1 cellular context compared by ENCODE assay signal in the genomic region with DNA sequence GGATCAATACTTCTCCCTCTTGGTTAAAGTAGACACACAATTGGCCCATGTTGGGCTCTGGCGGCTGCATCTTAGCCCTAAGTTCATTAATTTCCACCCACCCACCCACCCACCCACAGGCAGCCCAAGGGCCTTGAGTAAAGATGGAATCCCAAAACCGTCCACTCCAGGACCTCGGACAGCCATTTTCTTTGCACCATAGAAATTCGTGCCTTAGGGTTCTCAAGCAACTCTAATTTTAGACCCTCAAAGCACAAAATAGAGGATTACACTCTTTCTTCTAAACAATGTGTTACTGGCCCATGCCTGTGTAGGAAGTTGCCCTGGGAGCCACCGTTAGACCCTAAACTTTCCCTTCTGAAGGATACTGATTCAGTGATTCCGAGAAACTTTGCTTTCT.
TF ChIP-seq lines count a peak whose summit lies in the region.

No MANE protein-coding gene starts in this region.

TF ChIP-seq in GM23338, 12 proteins besides CTCF, POLR2A, EP300 and RAD21:
- TF ChIP-seq ZNF462 (CRISPR knock-in tag; IDR thresholded peaks at IDR 0.05), result no peak
- TF ChIP-seq, protein P1, sequence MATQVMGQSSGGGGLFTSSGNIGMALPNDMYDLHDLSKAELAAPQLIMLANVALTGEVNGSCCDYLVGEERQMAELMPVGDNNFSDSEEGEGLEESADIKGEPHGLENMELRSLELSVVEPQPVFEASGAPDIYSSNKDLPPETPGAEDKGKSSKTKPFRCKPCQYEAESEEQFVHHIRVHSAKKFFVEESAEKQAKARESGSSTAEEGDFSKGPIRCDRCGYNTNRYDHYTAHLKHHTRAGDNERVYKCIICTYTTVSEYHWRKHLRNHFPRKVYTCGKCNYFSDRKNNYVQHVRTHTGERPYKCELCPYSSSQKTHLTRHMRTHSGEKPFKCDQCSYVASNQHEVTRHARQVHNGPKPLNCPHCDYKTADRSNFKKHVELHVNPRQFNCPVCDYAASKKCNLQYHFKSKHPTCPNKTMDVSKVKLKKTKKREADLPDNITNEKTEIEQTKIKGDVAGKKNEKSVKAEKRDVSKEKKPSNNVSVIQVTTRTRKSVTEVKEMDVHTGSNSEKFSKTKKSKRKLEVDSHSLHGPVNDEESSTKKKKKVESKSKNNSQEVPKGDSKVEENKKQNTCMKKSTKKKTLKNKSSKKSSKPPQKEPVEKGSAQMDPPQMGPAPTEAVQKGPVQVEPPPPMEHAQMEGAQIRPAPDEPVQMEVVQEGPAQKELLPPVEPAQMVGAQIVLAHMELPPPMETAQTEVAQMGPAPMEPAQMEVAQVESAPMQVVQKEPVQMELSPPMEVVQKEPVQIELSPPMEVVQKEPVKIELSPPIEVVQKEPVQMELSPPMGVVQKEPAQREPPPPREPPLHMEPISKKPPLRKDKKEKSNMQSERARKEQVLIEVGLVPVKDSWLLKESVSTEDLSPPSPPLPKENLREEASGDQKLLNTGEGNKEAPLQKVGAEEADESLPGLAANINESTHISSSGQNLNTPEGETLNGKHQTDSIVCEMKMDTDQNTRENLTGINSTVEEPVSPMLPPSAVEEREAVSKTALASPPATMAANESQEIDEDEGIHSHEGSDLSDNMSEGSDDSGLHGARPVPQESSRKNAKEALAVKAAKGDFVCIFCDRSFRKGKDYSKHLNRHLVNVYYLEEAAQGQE (IDR thresholded peaks at IDR 0.05; ENCODE audit: unreplicated experiment), result peak; percentile 8
